Comparison of ENCODE assay signal across 1 cellular context in genomic region chr18:74230922-74231714, GRCh38.
TF ChIP-seq lines count a peak whose summit lies in the region.

No MANE protein-coding gene starts in this region.

TF ChIP-seq in H1, 55 proteins besides CTCF, POLR2A, EP300 and RAD21 (continued from another document):
- TF ChIP-seq CHD7 (IDR thresholded peaks at IDR 0.05; ENCODE audit: insufficient replicate concordance, low read length) (no peak), ASH2L (IDR thresholded peaks at IDR 0.05; ENCODE audit: low read length) (no peak), TCF12 (IDR thresholded peaks at IDR 0.05; ENCODE audit: low read depth, low read length) (no peak), NANOG (IDR thresholded peaks at IDR 0.05; ENCODE audit: insufficient read depth, low read depth, low read length, poor library complexity, severe bottlenecking) (no peak), EGR1 (IDR thresholded peaks at IDR 0.05; ENCODE audit: borderline replicate concordance, low read depth, low read length) (no peak), JUND (IDR thresholded peaks at IDR 0.05; ENCODE audit: low read length) (no peak), ATF3 (IDR thresholded peaks at IDR 0.05; ENCODE audit: insufficient read depth, low read depth, low read length) (no peak), SP4 (IDR thresholded peaks at IDR 0.05; ENCODE audit: low read length) (no peak), SIX5 (IDR thresholded peaks at IDR 0.05; ENCODE audit: low read depth, low read length) (no peak), MAX (IDR thresholded peaks at IDR 0.05) (no peak), MAFK (IDR thresholded peaks at IDR 0.05; ENCODE audit: low read depth, low read length) (no peak), CREB1 (IDR thresholded peaks at IDR 0.05) (no peak), BACH1 (IDR thresholded peaks at IDR 0.05; ENCODE audit: low read length) (no peak)
